Comparison of ENCODE assay signal across 27 cellular contexts in the genomic region with DNA sequence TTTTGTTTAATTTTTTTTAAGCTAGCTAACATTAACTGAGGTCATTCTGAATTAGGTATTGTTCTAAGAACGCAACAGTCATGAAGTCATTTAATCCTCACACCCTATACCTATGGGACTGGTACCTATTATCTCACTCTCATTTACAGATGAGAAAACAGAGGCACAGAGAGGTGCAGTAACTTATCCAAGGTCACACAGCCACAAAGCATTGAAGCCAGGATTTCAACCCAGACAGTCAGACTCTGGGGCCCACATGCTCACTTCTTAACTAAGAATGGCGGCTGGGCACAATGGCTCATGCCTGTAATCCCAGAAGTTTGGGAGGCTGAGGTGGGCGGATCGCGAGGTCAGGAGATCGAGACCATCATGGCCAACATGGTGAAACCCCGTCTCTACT. TPM values are rescaled to one million over a fixed set of nuclear protein-coding genes. Genes with fewer than 3 reads are reported as not detected.
"Had no signal": no experiment of that assay in that cellular context is flagged by ENCODE, and none has a peak within 500 bp of the region (broad histone marks: within the 10 kb centered on the region; RNA-seq: fewer than 3 reads in every experiment).

No MANE protein-coding gene starts in this region.

- H3K36me3 Mint-ChIP-seq: activated CD8-positive, alpha-beta memory T cell treated with anti-CD3 and anti-CD28 coated beads, Interleukin-2, amount 10 ng/mL, durations not matched to agents 7 days and 5 days; activated naive CD8-positive, alpha-beta T cell; brain; WTC11 had no signal

- DNase-seq: activated CD4-positive, alpha-beta T cell treated with anti-CD3 and anti-CD28 coated beads, Interleukin-2, amount 10 ng/mL, durations not matched to agents 24 days and 14 days; activated CD4-positive, alpha-beta T cell treated with anti-CD3 and anti-CD28 coated beads, Interleukin-2, amount 50 U/mL, for 48 hours; activated CD4-positive, CD25-positive, alpha-beta regulatory T cell treated with anti-CD3 and anti-CD28 coated beads, Interleukin-2, amount 50 U/mL, for 72 hours; activated CD8-positive, alpha-beta memory T cell treated with anti-CD3 and anti-CD28 coated beads, Interleukin-2, amount 10 ng/mL, durations not matched to agents 7 days and 5 days; activated gamma-delta T cell; activated naive CD4-positive, alpha-beta T cell treated with anti-CD3 and anti-CD28 coated beads for 36 hours; activated T-cell treated with anti-CD3 and anti-CD28 coated beads, Interleukin-2, amount 50 U/mL, for 4 hours; amygdala; cerebellar nuclear complex; KG1; NCI-H1092 treated with DMSO at 0.1 percent for 48 hours; NCI-H1417 treated with DMSO at 0.1 percent for 48 hours; NCI-H1694; NCI-H2081; NCI-H510A treated with DMSO at 0.1 percent for 48 hours; NCI-H69; NK-92 treated with Interleukin-12 subunit alpha and Interleukin-12 subunit beta, amount 100 ng/mL, for 24 hours; SHP77 treated with DMSO at 0.1 percent for 48 hours had no signal

- H3K27me3 ChIP-seq: Peyer's patch had no signal

- FAIRE-seq: astrocyte had no signal

- H3K4me1 ChIP-seq: Peyer's patch had no signal

- H3K27ac ChIP-seq: cardiac muscle cell, Peyer's patch had no signal

- H3K9me3 ChIP-seq: Peyer's patch had no signal

- ATAC-seq: activated CD8-positive, alpha-beta memory T cell treated with anti-CD3 and anti-CD28 coated beads, Interleukin-2, amount 10 ng/mL, durations not matched to agents 7 days and 5 days; activated T-cell treated with anti-CD3 and anti-CD28 coated beads, Interleukin-2, amount 50 U/mL, for 4 hours; activated T-helper 17 cell treated with anti-CD3 and anti-CD28 coated beads, Interleukin-2, amount 50 U/mL, for 72 hours had no signal

- H3K27ac Mint-ChIP-seq: activated CD4-positive, alpha-beta T cell treated with anti-CD3 and anti-CD28 coated beads, Interleukin-2, amount 10 ng/mL, durations not matched to agents 24 days and 14 days; activated CD8-positive, alpha-beta memory T cell treated with anti-CD3 and anti-CD28 coated beads, Interleukin-2, amount 10 ng/mL, durations not matched to agents 7 days and 5 days; activated naive CD4-positive, alpha-beta T cell treated with anti-CD3 and anti-CD28 coated beads for 36 hours; activated naive CD8-positive, alpha-beta T cell; activated T-helper 17 cell treated with anti-CD3 and anti-CD28 coated beads, Interleukin-2, amount 50 U/mL, for 72 hours; T-helper 1 cell treated with Interleukin-12 subunit alpha and Interleukin-12 subunit beta and Interleukin-4 antibody, amounts not matched to agents 30 μg/mL and 1 μg/mL, for 36 hours; WTC11 had no signal

- H3K4me3 ChIP-seq: cardiac muscle cell, Peyer's patch had no signal

- H3K36me3 ChIP-seq: cardiac muscle cell, Peyer's patch had no signal

- H3K27me3 Mint-ChIP-seq: activated naive CD8-positive, alpha-beta T cell; activated T-helper 17 cell treated with anti-CD3 and anti-CD28 coated beads, Interleukin-2, amount 50 U/mL, for 72 hours had no signal

- H3K9me3 Mint-ChIP-seq: activated CD4-positive, alpha-beta T cell treated with anti-CD3 and anti-CD28 coated beads, Interleukin-2, amount 10 ng/mL, durations not matched to agents 24 days and 14 days; activated naive CD4-positive, alpha-beta T cell treated with anti-CD3 and anti-CD28 coated beads for 36 hours; activated T-cell treated with anti-CD3 and anti-CD28 coated beads, Interleukin-2, amount 50 U/mL, for 4 hours; activated T-helper 17 cell treated with anti-CD3 and anti-CD28 coated beads, Interleukin-2, amount 50 U/mL, for 72 hours; T-helper 1 cell treated with Interleukin-12 subunit alpha and Interleukin-12 subunit beta and Interleukin-4 antibody, amounts not matched to agents 30 μg/mL and 1 μg/mL, for 36 hours had no signal

- H3K4me3 Mint-ChIP-seq: activated CD4-positive, alpha-beta T cell treated with anti-CD3 and anti-CD28 coated beads, Interleukin-2, amount 10 ng/mL, durations not matched to agents 24 days and 14 days; activated CD8-positive, alpha-beta memory T cell treated with anti-CD3 and anti-CD28 coated beads, Interleukin-2, amount 10 ng/mL, durations not matched to agents 7 days and 5 days; activated naive CD4-positive, alpha-beta T cell treated with anti-CD3 and anti-CD28 coated beads for 36 hours; activated naive CD8-positive, alpha-beta T cell; activated T-cell treated with anti-CD3 and anti-CD28 coated beads, Interleukin-2, amount 50 U/mL, for 4 hours; activated T-helper 17 cell treated with anti-CD3 and anti-CD28 coated beads, Interleukin-2, amount 50 U/mL, for 72 hours; brain; T-helper 1 cell treated with Interleukin-12 subunit alpha and Interleukin-12 subunit beta and Interleukin-4 antibody, amounts not matched to agents 30 μg/mL and 1 μg/mL, for 36 hours; WTC11 had no signal

- H3K4me1 Mint-ChIP-seq: activated CD4-positive, alpha-beta T cell treated with anti-CD3 and anti-CD28 coated beads, Interleukin-2, amount 10 ng/mL, durations not matched to agents 24 days and 14 days; activated CD8-positive, alpha-beta memory T cell treated with anti-CD3 and anti-CD28 coated beads, Interleukin-2, amount 10 ng/mL, durations not matched to agents 7 days and 5 days; activated T-helper 17 cell treated with anti-CD3 and anti-CD28 coated beads, Interleukin-2, amount 50 U/mL, for 72 hours; WTC11 had no signal

RNA-seq across cellular contexts. Expression of a gene that starts 15.0 kb away (rescaled TPM):
- total RNA-seq: M059J had no signal
